1 cellular context compared by ENCODE assay signal in genomic region chr5:91280062-91280941, GRCh38.
TF ChIP-seq lines count a peak whose summit lies in the region.

No MANE protein-coding gene starts in this region.

TF ChIP-seq in K562, 482 proteins besides CTCF, POLR2A, EP300 and RAD21 (continued from another document):
- TF ChIP-seq PTRF (tag; IDR thresholded peaks at IDR 0.05) (no peak), HEY1 (CRISPR knock-in tag; IDR thresholded peaks at IDR 0.05; ENCODE audit: borderline replicate concordance) (0 out of 2 replicates have a peak, but pooled peaks have one; percentile 39), MEIS2 (IDR thresholded peaks at IDR 0.05; ENCODE audit: partially characterized antibody) (peak; percentile 53), ELF2 (CRISPR knock-in tag; IDR thresholded peaks at IDR 0.05) (0 out of 2 replicates have a peak, but pooled peaks have one; percentile 63), CXXC5 (CRISPR knock-in tag; IDR thresholded peaks at IDR 0.05) (peak; percentile 97), CTBP1 (IDR thresholded peaks at IDR 0.05; ENCODE audit: borderline replicate concordance) (peak; percentile 89), SMAD4 (CRISPR knock-in tag; conservative IDR thresholded peaks at IDR 0.05) (peak; percentile 89), GABPA (tag; conservative IDR thresholded peaks at IDR 0.05; ENCODE audit: low read depth) (peak; percentile 78), DACH1 (IDR thresholded peaks at IDR 0.05; ENCODE audit: partially characterized antibody) (peak; percentile 77), ZNF23 (CRISPR knock-in tag; IDR thresholded peaks at IDR 0.05) (no peak), NONO (IDR thresholded peaks at IDR 0.05; ENCODE audit: low read depth in 2 of 2, low read length in 1 of 2) (peak in 1 of 2 experiments; percentile 69; a peak in 1 of 4 replicates), SUPT5H (IDR thresholded peaks at IDR 0.05) (peak; percentile 71), CREB3L1 (IDR thresholded peaks at IDR 0.05; ENCODE audit: borderline replicate concordance, low read depth) (peak; percentile 53; the same call in 1 of the 2 replicates), FOS (IDR thresholded peaks at IDR 0.05; ENCODE audit: extremely low read depth, insufficient read length) (peak; percentile 86), NRF1 (conservative IDR thresholded peaks at IDR 0.05 in 1 of 2, IDR thresholded peaks at IDR 0.05 in 1 of 2) (peak; percentile 70 to 77), TCFL5 (CRISPR knock-in tag; conservative IDR thresholded peaks at IDR 0.05) (no peak)
